Comparison of ENCODE assay signal across 12 cellular contexts in the genomic region with DNA sequence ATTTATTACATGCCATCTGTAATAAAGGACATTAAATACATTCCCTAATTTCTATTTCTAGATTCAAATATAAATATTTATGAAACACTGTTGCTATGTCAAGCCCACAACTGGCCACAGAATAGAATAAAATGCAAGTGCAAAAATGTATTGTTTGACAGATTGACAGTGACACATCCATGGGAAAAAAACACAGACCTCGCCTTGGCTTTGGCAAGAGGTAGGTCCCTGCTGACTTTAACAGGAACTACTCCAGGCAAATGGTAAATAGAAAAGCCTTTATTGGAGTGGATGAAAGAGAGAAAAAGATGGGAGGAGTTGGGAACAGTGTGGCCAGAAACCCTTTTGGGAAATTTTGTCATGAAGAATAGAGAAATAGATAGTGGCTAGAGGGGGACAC.
A peak's percentile ranks its signal among the peaks of the same experiment; 100 is the strongest.
DNase-seq lines count a peak whose midpoint lies in the region; ATAC-seq and TF ChIP-seq lines count a peak whose summit lies in the region.
"Had no signal": no experiment of that assay in that cellular context is flagged by ENCODE, and none has a peak within 500 bp of the region (broad histone marks: within the 10 kb centered on the region; RNA-seq: fewer than 3 reads in every experiment).

No MANE protein-coding gene starts in this region.

- H2BK120ac ChIP-seq in IMR-90 (ENCODE audit: low read depth, low read length): no peak overlapping the region

- no peaks in the 10 kb centered on the region for H3K36me3 Mint-ChIP-seq in osteocyte (ENCODE audit: unreplicated experiment)

- TF ChIP-seq POLR2A in IMR-90 (IDR thresholded peaks at IDR 0.05; ENCODE audit: low read depth, low read length) (no peak), suprapubic skin (IDR thresholded peaks at IDR 0.05) (no peak)

- H2BK5ac ChIP-seq in IMR-90 (ENCODE audit: low read depth, low read length, poor library complexity, severe bottlenecking): no peak overlapping the region

- no peak overlapping the region for H4K91ac ChIP-seq in IMR-90 (ENCODE audit: insufficient read depth, low read depth, low read length)

- peak overlapping the region; percentile 7; the same call in 1 of the 2 replicates for H3K14ac ChIP-seq in IMR-90 (replicated peaks; ENCODE audit: low read depth, low read length)

- peak overlapping the region; percentile 38 for H3K4me2 ChIP-seq in BLaER1
- H3K4me2 ChIP-seq in IMR-90 (ENCODE audit: low read depth, low read length): no peak overlapping the region

- dilution Hi-C loops in IMR-90 (cut with HindIII; ENCODE audit: low sequenced_read_pairs, unreplicated experiment): no loop called here

- TF ChIP-seq CTCF in IMR-90 (conservative IDR thresholded peaks at IDR 0.05; ENCODE audit: low read depth, low read length) (no peak), epithelial cell of esophagus (IDR thresholded peaks at IDR 0.05; ENCODE audit: insufficient read depth, low read depth, low read length, missing control alignments) (no peak), osteocyte (IDR thresholded peaks at IDR 0.05) (no peak), suprapubic skin (IDR thresholded peaks at IDR 0.05) (no peak)

- no peak for TF ChIP-seq EP300 in suprapubic skin (IDR thresholded peaks at IDR 0.05)

- H3K9ac ChIP-seq in BLaER1 (no peak overlapping the region), IMR-90 (ENCODE audit: low read depth, low read length) (no peak overlapping the region)

- H2AK5ac ChIP-seq in IMR-90 (ENCODE audit: low read depth, low read length): no peak overlapping the region

- peaks cover 21% of the 10 kb centered on the region for H3K4me1 Mint-ChIP-seq in osteocyte (ENCODE audit: unreplicated experiment)

- H3K27ac Mint-ChIP-seq in osteocyte (ENCODE audit: unreplicated experiment): peak overlapping the region; percentile 79
- H3K27ac Mint-ChIP-seq: CD4-positive, alpha-beta T cell had no signal

- no peak for TF ChIP-seq RAD21 in IMR-90 (IDR thresholded peaks at IDR 0.05; ENCODE audit: low read length)

- no TSS peak for BruUV-seq in IMR-90 (replicated peaks; lab: Mats Ljungman, UMichigan)

- no peak overlapping the region for H2AFZ ChIP-seq in IMR-90 (replicated peaks; ENCODE audit: low read length, poor library complexity)

- no peak overlapping the region for H4K8ac ChIP-seq in IMR-90 (ENCODE audit: low read depth in 2 of 2, low read length in 2 of 2)

- ATAC-seq in IMR-90 (ENCODE audit: low read depth) (no peak), GM21423 (IDR thresholded peaks at IDR 0.05; ENCODE audit: unreplicated experiment) (no peak)
- ATAC-seq: K562 had no signal

- no peak overlapping the region for H3K27ac ChIP-seq in BLaER1
- H3K27ac ChIP-seq in IMR-90 (ENCODE audit: insufficient read depth, low read length): no peak overlapping the region
- H3K27ac ChIP-seq in suprapubic skin: no peak overlapping the region
- H3K27ac ChIP-seq: HL-60 had no signal

- intact Hi-C loops in IMR-90 (cut with micrococcal nuclease): no loop called here

- H2BK20ac ChIP-seq in IMR-90 (ENCODE audit: low read depth, low read length): no peak overlapping the region

- H3K9me3 Mint-ChIP-seq in osteocyte (ENCODE audit: unreplicated experiment): peaks cover 8% of the 10 kb centered on the region

- H3K4me3 ChIP-seq in BLaER1: no peak overlapping the region
- H3K4me3 ChIP-seq in IMR-90 (ENCODE audit: insufficient read depth, low read depth, low read length): no peak overlapping the region
- H3K4me3 ChIP-seq in epithelial cell of esophagus (ENCODE audit: low read length): no peak overlapping the region
- no peak overlapping the region for H3K4me3 ChIP-seq in suprapubic skin
- H3K4me3 ChIP-seq: K562 had no signal

- DNase-seq in IMR-90 (peak; percentile 54), epithelial cell of esophagus (ENCODE audit: low read depth) (peak; percentile 10), osteocyte (ENCODE audit: extremely low spot score, unreplicated experiment) (no peak), suprapubic skin (ENCODE audit: low spot score in 2 of 2) (no peak), SK-N-DZ (ENCODE audit: low spot score) (no peak)
- DNase-seq: CD4-positive, alpha-beta T cell; DMS79; EL had no signal

- H4K5ac ChIP-seq in IMR-90 (ENCODE audit: low read depth, low read length): no peak overlapping the region

- in situ Hi-C loops in IMR-90 (cut with MboI; ENCODE audit: low sequenced_read_pairs): no loop called here

- POLR2A ChIA-PET in IMR-90 (lab: Charles Lee; ENCODE audit: unreplicated experiment): no interaction called here

- CTCF ChIA-PET in IMR-90 (lab: Yijun Ruan, JAX): no interaction called here

- H3K23ac ChIP-seq in IMR-90 (ENCODE audit: low read depth, low read length): no peak overlapping the region

- H3K36me3 ChIP-seq in BLaER1 (no peaks in the 10 kb centered on the region), IMR-90 (ENCODE audit: control insufficient read depth, insufficient read depth, low read length) (no peaks in the 10 kb centered on the region), suprapubic skin (no peaks in the 10 kb centered on the region)

- H3K27me3 ChIP-seq in BLaER1 (no peaks in the 10 kb centered on the region), IMR-90 (ENCODE audit: control insufficient read depth, insufficient read depth, low read length) (no peaks in the 10 kb centered on the region), suprapubic skin (no peaks in the 10 kb centered on the region)

- H3K27me3 Mint-ChIP-seq in osteocyte (ENCODE audit: unreplicated experiment): no peaks in the 10 kb centered on the region

- no peak overlapping the region for H3K4me3 Mint-ChIP-seq in osteocyte (ENCODE audit: unreplicated experiment)
- H3K4me3 Mint-ChIP-seq: CD4-positive, alpha-beta T cell had no signal

- H3K9me3 ChIP-seq in BLaER1 (no peaks in the 10 kb centered on the region), IMR-90 (ENCODE audit: control insufficient read depth, insufficient read depth, low read length) (no peaks in the 10 kb centered on the region), suprapubic skin (no peaks in the 10 kb centered on the region)

- peaks cover 12% of the 10 kb centered on the region for H3K4me1 ChIP-seq in BLaER1
- H3K4me1 ChIP-seq in IMR-90 (ENCODE audit: control insufficient read depth, insufficient read depth, low read length): peaks cover 7% of the 10 kb centered on the region
- H3K4me1 ChIP-seq in suprapubic skin: no peaks in the 10 kb centered on the region

- H2AK9ac ChIP-seq in IMR-90 (replicated peaks; ENCODE audit: low read depth, low read length, poor library complexity): no peak overlapping the region

- no peaks in the 10 kb centered on the region; the same call in 1 of the 2 replicates for H3K9me1 ChIP-seq in IMR-90 (ENCODE audit: insufficient read depth, low read length)

- no peak overlapping the region for H2BK15ac ChIP-seq in IMR-90 (ENCODE audit: low read depth, low read length)

- no peaks in the 10 kb centered on the region for H4K20me1 ChIP-seq in BLaER1
- H4K20me1 ChIP-seq in IMR-90 (ENCODE audit: insufficient read depth, low read length): no peaks in the 10 kb centered on the region

- no peak overlapping the region for H3K18ac ChIP-seq in IMR-90 (ENCODE audit: low read depth, low read length)

- H3K4ac ChIP-seq in IMR-90 (ENCODE audit: low read depth, low read length): no peak overlapping the region

- no peaks in the 10 kb centered on the region for H3K79me1 ChIP-seq in IMR-90 (ENCODE audit: low read depth in 1 of 2, low read length in 2 of 2)

- no peak overlapping the region for H3K56ac ChIP-seq in IMR-90 (ENCODE audit: extremely low read depth, insufficient read depth, low read length)

- no CpG with 5 or more reads among the region's 1 CpG for WGBS in IMR-90 (ENCODE audit: extremely low coverage in 2 of 2, insufficient read length in 1 of 2), 2 experiments
- WGBS in suprapubic skin: 62% methylated on average over 1 of the region's 1 CpG

TF ChIP-seq in IMR-90, 13 proteins besides CTCF, POLR2A, EP300 and RAD21:
- no peak for TF ChIP-seq MAZ (IDR thresholded peaks at IDR 0.05; ENCODE audit: borderline replicate concordance, low read depth, low read length)
- TF ChIP-seq RFX5 (IDR thresholded peaks at IDR 0.05; ENCODE audit: low read depth, low read length): no peak
- TF ChIP-seq CHD1 (IDR thresholded peaks at IDR 0.05; ENCODE audit: low read depth, low read length): no peak
- no peak for TF ChIP-seq RCOR1 (IDR thresholded peaks at IDR 0.05; ENCODE audit: insufficient replicate concordance, low read length)
- TF ChIP-seq, protein P1, sequence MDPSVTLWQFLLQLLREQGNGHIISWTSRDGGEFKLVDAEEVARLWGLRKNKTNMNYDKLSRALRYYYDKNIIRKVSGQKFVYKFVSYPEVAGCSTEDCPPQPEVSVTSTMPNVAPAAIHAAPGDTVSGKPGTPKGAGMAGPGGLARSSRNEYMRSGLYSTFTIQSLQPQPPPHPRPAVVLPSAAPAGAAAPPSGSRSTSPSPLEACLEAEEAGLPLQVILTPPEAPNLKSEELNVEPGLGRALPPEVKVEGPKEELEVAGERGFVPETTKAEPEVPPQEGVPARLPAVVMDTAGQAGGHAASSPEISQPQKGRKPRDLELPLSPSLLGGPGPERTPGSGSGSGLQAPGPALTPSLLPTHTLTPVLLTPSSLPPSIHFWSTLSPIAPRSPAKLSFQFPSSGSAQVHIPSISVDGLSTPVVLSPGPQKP (IDR thresholded peaks at IDR 0.05; ENCODE audit: borderline replicate concordance, low read depth, low read length): no peak
- TF ChIP-seq FOS (IDR thresholded peaks at IDR 0.05; ENCODE audit: low read depth, low read length): no peak
- no peak for TF ChIP-seq NFE2L2 (IDR thresholded peaks at IDR 0.05; ENCODE audit: low read depth, low read length)
- TF ChIP-seq SMC3 (IDR thresholded peaks at IDR 0.05; ENCODE audit: low read depth, low read length): no peak
- TF ChIP-seq MXI1 (IDR thresholded peaks at IDR 0.05; ENCODE audit: borderline replicate concordance, low read depth, low read length): no peak
- no peak for TF ChIP-seq BHLHE40 (IDR thresholded peaks at IDR 0.05; ENCODE audit: low read depth, low read length)
- TF ChIP-seq, protein P2, sequence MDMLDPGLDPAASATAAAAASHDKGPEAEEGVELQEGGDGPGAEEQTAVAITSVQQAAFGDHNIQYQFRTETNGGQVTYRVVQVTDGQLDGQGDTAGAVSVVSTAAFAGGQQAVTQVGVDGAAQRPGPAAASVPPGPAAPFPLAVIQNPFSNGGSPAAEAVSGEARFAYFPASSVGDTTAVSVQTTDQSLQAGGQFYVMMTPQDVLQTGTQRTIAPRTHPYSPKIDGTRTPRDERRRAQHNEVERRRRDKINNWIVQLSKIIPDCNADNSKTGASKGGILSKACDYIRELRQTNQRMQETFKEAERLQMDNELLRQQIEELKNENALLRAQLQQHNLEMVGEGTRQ (IDR thresholded peaks at IDR 0.05; ENCODE audit: low read depth, low read length): no peak
- TF ChIP-seq CEBPB (IDR thresholded peaks at IDR 0.05; ENCODE audit: low read depth, low read length): no peak
- TF ChIP-seq MAFK (IDR thresholded peaks at IDR 0.05; ENCODE audit: low read depth, low read length): no peak

Comparison
In these comparisons a context has a peak if more than half of its experiments do, and no peak if none do; other contexts are left out.
1. DNase-seq: peak in IMR-90 (single experiment) and epithelial cell of esophagus (single experiment); none in osteocyte (single experiment), suprapubic skin (0 of 2) and SK-N-DZ (single experiment).